In genomic region chr12:92446082-92446460, GRCh38 we compare ENCODE assay signal across 13 cellular contexts.
A peak's percentile ranks its signal among the peaks of the same experiment; 100 is the strongest.
DNase-seq lines count a peak whose midpoint lies in the region; ATAC-seq and TF ChIP-seq lines count a peak whose summit lies in the region.
"Had no signal": no experiment of that assay in that cellular context is flagged by ENCODE, and none has a peak within 500 bp of the region (broad histone marks: within the 10 kb centered on the region; RNA-seq: fewer than 3 reads in every experiment).

No MANE protein-coding gene starts in this region.

- ATAC-seq in GM18498 (IDR thresholded peaks at IDR 0.05; ENCODE audit: unreplicated experiment) (peak; percentile 4), GM21528 (IDR thresholded peaks at IDR 0.05; ENCODE audit: low FRiP score, unreplicated experiment) (peak; percentile 2), natural killer cell (no peak), HG02678 (IDR thresholded peaks at IDR 0.05; ENCODE audit: unreplicated experiment) (no peak)
- ATAC-seq: HepG2 had no signal

- peaks cover 11% of the 10 kb centered on the region for H3K36me3 Mint-ChIP-seq in natural killer cell

- H3K4me2 ChIP-seq in parathyroid adenoma (ENCODE audit: low read length), result no peak overlapping the region

- H3K4me1 ChIP-seq in Peyer's patch, result peaks cover 0 to 8% (median 0%) of the 10 kb centered on the region in 4 donors
- H3K4me1 ChIP-seq in parathyroid adenoma, result no peaks in the 10 kb centered on the region

- H2AFZ ChIP-seq in parathyroid adenoma, result no peak overlapping the region

- intact Hi-C loops in natural killer cell (cut with micrococcal nuclease), result no loop called here

- H3K4me1 Mint-ChIP-seq in natural killer cell, result peaks cover 11 to 30% of the 10 kb centered on the region in 2 donors

- no peak for TF ChIP-seq POLR2A in Peyer's patch (IDR thresholded peaks at IDR 0.05)

- CTCF ChIA-PET in GM10248 (lab: Yijun Ruan, JAX), result interaction anchor here (1.0 to 2.5 kb wide), 10 partner anchors 12 to 117 kb away, joined by 3 to 9 read pairs (median 4); no protein-coding TSS in a partner anchor

- H3K27me3 ChIP-seq in Peyer's patch (no peaks in the 10 kb centered on the region), parathyroid adenoma (ENCODE audit: control insufficient read depth, insufficient read depth, low read length) (no peaks in the 10 kb centered on the region)

- H3K4me3 ChIP-seq in Peyer's patch (no peak overlapping the region), parathyroid adenoma (ENCODE audit: low read depth, low read length) (no peak overlapping the region)

- H3K9me3 Mint-ChIP-seq in natural killer cell, result no peaks in the 10 kb centered on the region

- H3K27me3 Mint-ChIP-seq in natural killer cell (ENCODE audit: low read depth in 2 of 2), result peaks cover 3 to 6% of the 10 kb centered on the region in 2 donors

- POLR2A ChIA-PET in GM10248 (lab: Yijun Ruan, JAX), result interaction anchor here (1.1 to 1.4 kb wide), 3 partner anchors 300 to 308 kb away, joined by 3 to 6 read pairs (median 5); partner anchors contain the start of gene BTG1

- H3K79me2 ChIP-seq in parathyroid adenoma, result no peaks in the 10 kb centered on the region

- DNase-seq in Peyer's patch (no peak), GM10248 (ENCODE audit: extremely low spot score) (no peak), natural killer cell (no peak)
- no peak for DNase-seq in stimulated activated CD4-positive, alpha-beta T cell treated with anti-CD3 and anti-CD28 coated beads, Interleukin-4, amount 100 ng/mL, for 1 hour
- DNase-seq: DMS79 treated with DMSO at 0.1 percent for 48 hours; effector CD8-positive, alpha-beta T cell; NCI-H526 treated with DMSO at 0.1 percent for 48 hours; occipital lobe had no signal

- H3K9me3 ChIP-seq in Peyer's patch (no peaks in the 10 kb centered on the region), parathyroid adenoma (ENCODE audit: control insufficient read depth, low read length) (no peaks in the 10 kb centered on the region)

- H3K9ac ChIP-seq in parathyroid adenoma, result no peak overlapping the region

- H3K4me3 Mint-ChIP-seq in natural killer cell, result no peak overlapping the region

- H3K27ac Mint-ChIP-seq in natural killer cell, result no peak overlapping the region

- no peaks in the 10 kb centered on the region for H3K36me3 ChIP-seq in Peyer's patch
- H3K36me3 ChIP-seq in parathyroid adenoma (ENCODE audit: control insufficient read depth, insufficient read depth, low read length), result no peaks in the 10 kb centered on the region

- TF ChIP-seq CTCF in Peyer's patch (IDR thresholded peaks at IDR 0.05) (no peak), parathyroid adenoma (IDR thresholded peaks at IDR 0.05) (no peak), GM10248 (IDR thresholded peaks at IDR 0.05; ENCODE audit: control extremely low read depth, extremely low read depth, low read depth, missing control alignments) (no peak), natural killer cell (IDR thresholded peaks at IDR 0.05) (no peak)

- peak overlapping the region in 3 of 4 donors; percentile 32 to 81 (median 73) for H3K27ac ChIP-seq in Peyer's patch
- H3K27ac ChIP-seq in parathyroid adenoma, result peak overlapping the region; percentile 7

Comparison
In these comparisons a context has a peak if more than half of its experiments do, and no peak if none do; other contexts are left out.
1. ATAC-seq: peak in GM18498 (single experiment) and GM21528 (single experiment); none in natural killer cell (0 of 3) and HG02678 (single experiment).